Comparison of ENCODE assay signal across 8 cellular contexts in genomic region chr2:234308814-234309195, GRCh38.
A peak's percentile ranks its signal among the peaks of the same experiment; 100 is the strongest.
DNase-seq lines count a peak whose midpoint lies in the region; ATAC-seq and TF ChIP-seq lines count a peak whose summit lies in the region.

No MANE protein-coding gene starts in this region.

- in situ Hi-C loops in GM13977 (cut with MboI; ENCODE audit: low pct_unique_long_range_greater_than_20kb, low sequenced_read_pairs, unreplicated experiment): no loop called here
- in situ Hi-C loops in Panc1 (cut with HindIII; ENCODE audit: low pct_unique_long_range_greater_than_20kb, low sequenced_read_pairs): no loop called here
- in situ Hi-C loops in HAP-1 (cut with MboI; ENCODE audit: low sequenced_read_pairs): no loop called here

- peaks cover 3% of the 10 kb centered on the region for H3K9me3 Mint-ChIP-seq in nephron progenitor cell

- H3K36me3 ChIP-seq in Panc1 (ENCODE audit: control insufficient read depth, insufficient read depth, low read length): no peaks in the 10 kb centered on the region
- H3K36me3 ChIP-seq in adrenal gland (replicated peaks in 1 of 2): no peaks in the 10 kb centered on the region
- H3K36me3 ChIP-seq in neuronal stem cell (replicated peaks in 1 of 2; ENCODE audit: control insufficient read depth in 2 of 2, insufficient read depth in 2 of 2, low read length in 2 of 2): no peaks in the 10 kb centered on the region
- H3K36me3 ChIP-seq in HAP-1 (replicated peaks): no peaks in the 10 kb centered on the region

- H3K9me3 ChIP-seq in Panc1 (ENCODE audit: control insufficient read depth, insufficient read depth, low read depth, low read length): peaks cover 3% of the 10 kb centered on the region; the same call in 1 of the 2 replicates
- H3K9me3 ChIP-seq in adrenal gland (replicated peaks in 1 of 3): no peaks in the 10 kb centered on the region
- H3K9me3 ChIP-seq in neuronal stem cell (replicated peaks in 1 of 2; ENCODE audit: control insufficient read depth in 2 of 2, insufficient read depth in 1 of 2, low read depth in 1 of 2, low read length in 2 of 2): no peaks in the 10 kb centered on the region
- H3K9me3 ChIP-seq in HAP-1: no peaks in the 10 kb centered on the region

- 45 to 57% (median 57%) methylated on average over 6 of the region's 6 CpGs for WGBS in adrenal gland, 4 donors
- no CpG with 5 or more reads among the region's 6 CpGs for WGBS in neuronal stem cell (ENCODE audit: extremely low coverage in 2 of 2, insufficient read length in 2 of 2, insufficient replicate concordance in 1 of 2), 2 donors

- no peak overlapping the region for H2BK12ac ChIP-seq in neuronal stem cell (ENCODE audit: low read length)

- no peak overlapping the region for H3K23ac ChIP-seq in neuronal stem cell (ENCODE audit: low read depth, low read length, poor library complexity)

- H3K27ac ChIP-seq in Panc1 (ENCODE audit: low read length) (peak overlapping the region; percentile 81), adrenal gland (peak overlapping the region in 3 of 5 donors; percentile 19 to 79 (median 41)), neuronal stem cell (replicated peaks; ENCODE audit: low read length) (no peak overlapping the region)

- no peaks in the 10 kb centered on the region for H3K36me3 Mint-ChIP-seq in nephron progenitor cell (ENCODE audit: low read depth)

- POLR2A ChIA-PET in Panc1 (lab: Charles Lee): no interaction called here

- intact Hi-C loops in Panc1 (cut with micrococcal nuclease; ENCODE audit: unreplicated experiment): loop anchor here (5.0 kb wide), 1 partner anchor 38 kb away; no protein-coding TSS in a partner anchor
- intact Hi-C loops in adrenal gland (cut with DNase I): no loop called here

- H3K4me1 ChIP-seq in Panc1 (ENCODE audit: control insufficient read depth, insufficient read depth, low read length) (peaks cover 17% of the 10 kb centered on the region), adrenal gland (replicated peaks in 1 of 2) (no peaks in the 10 kb centered on the region), neuronal stem cell (ENCODE audit: control insufficient read depth in 2 of 2, insufficient read depth in 1 of 2, low read depth in 1 of 2, low read length in 2 of 2) (peaks cover 8 to 15% of the 10 kb centered on the region in 2 donors), HAP-1 (peaks cover 5% of the 10 kb centered on the region)

- no peak overlapping the region for H3K4me2 ChIP-seq in neuronal stem cell (ENCODE audit: insufficient read depth, low read length, poor library complexity, severe bottlenecking)

- H4K8ac ChIP-seq in neuronal stem cell (ENCODE audit: low read depth, low read length): no peak overlapping the region

- H2BK5ac ChIP-seq in neuronal stem cell (ENCODE audit: low read length): no peak overlapping the region

- peak; percentile 91 for ATAC-seq in HG02759 (IDR thresholded peaks at IDR 0.05; ENCODE audit: unreplicated experiment)
- ATAC-seq in Panc1: no peak

- H3K4ac ChIP-seq in neuronal stem cell (ENCODE audit: low read length): no peak overlapping the region

- H3K4me3 ChIP-seq in Panc1 (ENCODE audit: low read depth in 2 of 2, low read length in 2 of 2) (no peak overlapping the region), adrenal gland (no peak overlapping the region), neuronal stem cell (ENCODE audit: low read length in 2 of 2) (no peak overlapping the region), HAP-1 (no peak overlapping the region)

- H2BK15ac ChIP-seq in neuronal stem cell (ENCODE audit: low read length): no peak overlapping the region

- no peak overlapping the region for H3K14ac ChIP-seq in neuronal stem cell (ENCODE audit: low read length)

- DNase-seq in GM13977 (ENCODE audit: low spot score) (peak; percentile 39), Panc1 (ENCODE audit: low read depth, low spot score) (no peak), adrenal gland (peak in 5 of 7 donors; percentile 31 to 65 (median 53)), nephron progenitor cell (no peak), neuronal stem cell (ENCODE audit: low spot score) (no peak), 8988T (no peak), HAP-1 (ENCODE audit: low spot score in 2 of 2) (no peak)

- H3K18ac ChIP-seq in neuronal stem cell (ENCODE audit: low read length): no peak overlapping the region

- TF ChIP-seq POLR2A in adrenal gland (IDR thresholded peaks at IDR 0.05): no peak

- H3K79me1 ChIP-seq in neuronal stem cell (ENCODE audit: low read depth, low read length): no peaks in the 10 kb centered on the region

- peaks cover 37% of the 10 kb centered on the region for H3K4me1 Mint-ChIP-seq in nephron progenitor cell

- H3K4me3 Mint-ChIP-seq in nephron progenitor cell: no peak overlapping the region

- no peak overlapping the region for H2AK5ac ChIP-seq in neuronal stem cell (ENCODE audit: low read depth, low read length)

- no peaks in the 10 kb centered on the region for H3K27me3 ChIP-seq in Panc1 (ENCODE audit: control insufficient read depth, insufficient read depth, low read length)
- H3K27me3 ChIP-seq in adrenal gland: no peaks in the 10 kb centered on the region
- H3K27me3 ChIP-seq in neuronal stem cell (ENCODE audit: control insufficient read depth in 3 of 3, insufficient read depth in 3 of 3, low read depth in 1 of 3, low read length in 3 of 3): no peaks in the 10 kb centered on the region
- no peaks in the 10 kb centered on the region for H3K27me3 ChIP-seq in HAP-1 (ENCODE audit: low read depth)

- no peak overlapping the region for H3K9ac ChIP-seq in neuronal stem cell (ENCODE audit: low read depth, low read length, poor library complexity)

- peaks cover 8% of the 10 kb centered on the region for H3K27me3 Mint-ChIP-seq in nephron progenitor cell (ENCODE audit: low read depth, poor library complexity)

- no peak overlapping the region for H4K91ac ChIP-seq in neuronal stem cell (ENCODE audit: low read depth, low read length, poor library complexity)

- no TSS peak for BruUV-seq in Panc1 (replicated peaks; lab: Mats Ljungman, UMichigan)

- H2BK120ac ChIP-seq in neuronal stem cell (ENCODE audit: low read depth, low read length): no peak overlapping the region

- no peak overlapping the region for H2AFZ ChIP-seq in neuronal stem cell (ENCODE audit: low read length)

- H3K27ac Mint-ChIP-seq in nephron progenitor cell: peak overlapping the region; percentile 58

- CTCF ChIA-PET in Panc1 (lab: Charles Lee): interaction anchor here (0.6 kb wide), 1 partner anchor 46 kb away, joined by 3 read pairs; no protein-coding TSS in a partner anchor

- TF ChIP-seq CTCF in GM13977 (IDR thresholded peaks at IDR 0.05; ENCODE audit: extremely low read depth, insufficient read depth, missing control alignments) (no peak), Panc1 (IDR thresholded peaks at IDR 0.05) (no peak), adrenal gland (IDR thresholded peaks at IDR 0.05) (no peak), nephron progenitor cell (IDR thresholded peaks at IDR 0.05) (no peak)

Comparison
In these comparisons a context has a peak if more than half of its experiments do, and no peak if none do; other contexts are left out.
1. DNase-seq: peak in GM13977 (single experiment) and adrenal gland (5 of 7); none in Panc1 (single experiment), nephron progenitor cell (single experiment), neuronal stem cell (single experiment), 8988T (single experiment) and HAP-1 (0 of 2).